ENCODE assay signal across 11 cellular contexts in genomic region chr17:79811888-79812205, GRCh38. TPM values are rescaled to one million over a fixed set of nuclear protein-coding genes. Genes with fewer than 3 reads are reported as not detected.
DNase-seq lines count a peak whose midpoint lies in the region; ATAC-seq, FAIRE-seq and TF ChIP-seq lines count a peak whose summit lies in the region.
"Had no signal": no experiment of that assay in that cellular context is flagged by ENCODE, and none has a peak within 500 bp of the region (broad histone marks: within the 10 kb centered on the region; RNA-seq: fewer than 3 reads in every experiment).

No MANE protein-coding gene starts in this region.

- no peak for DNase-seq in stimulated activated naive CD8-positive, alpha-beta T cell treated with anti-CD3 and anti-CD28 coated beads, Interleukin-15, Interleukin-2, amounts not matched to agents 100 U/mL and 50 U/mL, for 24 hours
- DNase-seq in midbrain (lab: John Stamatoyannopoulos, UW) (no peak), psoas muscle (no peak), kidney (no peak)
- DNase-seq: activated gamma-delta T cell; NCI-H446 treated with DMSO at 0.1 percent for 48 hours; stimulated activated CD4-positive, alpha-beta T cell treated with anti-CD3 and anti-CD28 coated beads, Interleukin-2, amount 100 ng/mL, for 48 hours had no signal

- peaks cover 33% of the 10 kb centered on the region for H3K4me1 Mint-ChIP-seq in stimulated activated naive CD8-positive, alpha-beta T cell treated with anti-CD3 and anti-CD28 coated beads, Interleukin-15, Interleukin-2, amounts not matched to agents 100 ng/mL and 50 ng/mL, for 24 hours (ENCODE audit: low read depth)

- H3K9me3 ChIP-seq in iPS-18c (ENCODE audit: control insufficient read depth, insufficient read depth, low read length) (peaks cover 2% of the 10 kb centered on the region), psoas muscle (no peaks in the 10 kb centered on the region), kidney (ENCODE audit: control insufficient read depth in 1 of 2, low read length in 2 of 2) (no peaks in the 10 kb centered on the region)

- H3K27me3 Mint-ChIP-seq in stimulated activated naive CD8-positive, alpha-beta T cell treated with anti-CD3 and anti-CD28 coated beads, Interleukin-15, Interleukin-2, amounts not matched to agents 100 ng/mL and 50 ng/mL, for 24 hours: peaks cover 55% of the 10 kb centered on the region

- H3K36me3 ChIP-seq in psoas muscle (ENCODE audit: insufficient read depth in 1 of 2, low read depth in 1 of 2): no peaks in the 10 kb centered on the region
- no peaks in the 10 kb centered on the region for H3K36me3 ChIP-seq in kidney (ENCODE audit: control insufficient read depth in 1 of 2, insufficient read depth in 2 of 2, low read length in 2 of 2)

- 0 out of 2 replicates have a peak overlapping the region, but pooled peaks have one; percentile 6 for H3K4me3 ChIP-seq in iPS-18c (ENCODE audit: insufficient read depth, low read depth, low read length)
- H3K4me3 ChIP-seq in psoas muscle: no peak overlapping the region
- H3K4me3 ChIP-seq in kidney (ENCODE audit: low read length in 2 of 2): no peak overlapping the region

- H3K27me3 ChIP-seq in psoas muscle (ENCODE audit: insufficient read depth in 3 of 3, low read length in 2 of 3): peaks cover 0 to 91% (median 70%) of the 10 kb centered on the region in 3 donors

- no peaks in the 10 kb centered on the region for H3K36me3 Mint-ChIP-seq in stimulated activated naive CD8-positive, alpha-beta T cell treated with anti-CD3 and anti-CD28 coated beads, Interleukin-15, Interleukin-2, amounts not matched to agents 100 ng/mL and 50 ng/mL, for 24 hours (ENCODE audit: low read depth)

- no peak overlapping the region for H3K9ac ChIP-seq in kidney (ENCODE audit: low read length in 2 of 2)

- H3K27ac ChIP-seq in VCaP: peak overlapping the region; percentile 95
- no peak overlapping the region for H3K27ac ChIP-seq in psoas muscle
- H3K27ac ChIP-seq in kidney (ENCODE audit: low read depth in 2 of 2, low read length in 2 of 2): no peak overlapping the region

- intact Hi-C loops in psoas muscle (cut with DNase I) (no loop called here), kidney (cut with DNase I) (no loop called here)

- ATAC-seq in stimulated activated naive CD8-positive, alpha-beta T cell treated with anti-CD3 and anti-CD28 coated beads, Interleukin-15, Interleukin-2, amounts not matched to agents 100 U/mL and 50 U/mL, for 24 hours: no peak
- no peak for ATAC-seq in psoas muscle
- ATAC-seq in HG03442 (IDR thresholded peaks at IDR 0.05; ENCODE audit: unreplicated experiment): no peak

- H3K27ac Mint-ChIP-seq in stimulated activated naive CD8-positive, alpha-beta T cell treated with anti-CD3 and anti-CD28 coated beads, Interleukin-15, Interleukin-2, amounts not matched to agents 100 ng/mL and 50 ng/mL, for 24 hours: peak overlapping the region; percentile 28

- TF ChIP-seq CTCF in VCaP (conservative IDR thresholded peaks at IDR 0.05): no peak
- no peak for TF ChIP-seq CTCF in psoas muscle (IDR thresholded peaks at IDR 0.05)
- TF ChIP-seq CTCF in kidney (IDR thresholded peaks at IDR 0.05; ENCODE audit: borderline replicate concordance, extremely low read depth, insufficient read depth): no peak

- no peak for FAIRE-seq in kidney (lab: Jason Lieb, UNC)

- H3K4me1 ChIP-seq in psoas muscle (peaks cover 23% of the 10 kb centered on the region), kidney (ENCODE audit: control insufficient read depth in 1 of 2, insufficient read depth in 1 of 2, low read depth in 1 of 2, low read length in 2 of 2) (peaks cover 0 to 10% of the 10 kb centered on the region in 2 donors)

- WGBS in psoas muscle, 3 donors: 5 to 12% (median 9%) methylated on average over 13 to 14 of the region's 14 CpGs

- H3K4me3 Mint-ChIP-seq in stimulated activated naive CD8-positive, alpha-beta T cell treated with anti-CD3 and anti-CD28 coated beads, Interleukin-15, Interleukin-2, amounts not matched to agents 100 ng/mL and 50 ng/mL, for 24 hours: peak overlapping the region; percentile 39

- H3K9me3 Mint-ChIP-seq in stimulated activated naive CD8-positive, alpha-beta T cell treated with anti-CD3 and anti-CD28 coated beads, Interleukin-15, Interleukin-2, amounts not matched to agents 100 ng/mL and 50 ng/mL, for 24 hours: no peaks in the 10 kb centered on the region

RNA-seq across cellular contexts. Expression of gene CBX8, which starts 15.0 kb away (rescaled TPM):
- 1 to 10 TPM in 3 of 4 donors, under 1 TPM in 1; 0.40 to 3.3 (median 1.2) TPM for total RNA-seq in psoas muscle
- polyA plus RNA-seq in psoas muscle: 1 to 10 TPM; 1.3 to 3.5 (median 1.3) TPM
- 6.2 TPM for total RNA-seq in kidney
- polyA plus RNA-seq in kidney (ENCODE audit: insufficient read depth, low read depth, low replicate concordance): 3.5 TPM

RNA-seq across cellular contexts. Expression of gene CBX4, which starts 27.4 kb away (rescaled TPM):
- total RNA-seq in psoas muscle: 1 to 10 TPM; 2.5 to 7.8 (median 4.6) TPM
- 1 to 10 TPM; 1.9 to 3.6 (median 2.4) TPM for polyA plus RNA-seq in psoas muscle
- total RNA-seq in kidney: 26.8 TPM
- polyA plus RNA-seq in kidney (ENCODE audit: insufficient read depth, low read depth, low replicate concordance): 7.1 TPM

RNA-seq across cellular contexts. Expression of gene CBX2, which starts 33.9 kb away (rescaled TPM):
- 1 to 10 TPM in 2 of 4 donors, under 1 TPM in 2; 0.40 to 2.3 (median 0.79) TPM for total RNA-seq in psoas muscle
- 1 to 10 TPM in 1 of 3 donors, under 1 TPM in 2; 0.44 to 1.0 (median 0.51) TPM for polyA plus RNA-seq in psoas muscle
- total RNA-seq in kidney: 3.5 TPM
- 2.2 TPM for polyA plus RNA-seq in kidney (ENCODE audit: insufficient read depth, low read depth, low replicate concordance)
